ENCODE assay signal across 1 cellular context in the genomic region with DNA sequence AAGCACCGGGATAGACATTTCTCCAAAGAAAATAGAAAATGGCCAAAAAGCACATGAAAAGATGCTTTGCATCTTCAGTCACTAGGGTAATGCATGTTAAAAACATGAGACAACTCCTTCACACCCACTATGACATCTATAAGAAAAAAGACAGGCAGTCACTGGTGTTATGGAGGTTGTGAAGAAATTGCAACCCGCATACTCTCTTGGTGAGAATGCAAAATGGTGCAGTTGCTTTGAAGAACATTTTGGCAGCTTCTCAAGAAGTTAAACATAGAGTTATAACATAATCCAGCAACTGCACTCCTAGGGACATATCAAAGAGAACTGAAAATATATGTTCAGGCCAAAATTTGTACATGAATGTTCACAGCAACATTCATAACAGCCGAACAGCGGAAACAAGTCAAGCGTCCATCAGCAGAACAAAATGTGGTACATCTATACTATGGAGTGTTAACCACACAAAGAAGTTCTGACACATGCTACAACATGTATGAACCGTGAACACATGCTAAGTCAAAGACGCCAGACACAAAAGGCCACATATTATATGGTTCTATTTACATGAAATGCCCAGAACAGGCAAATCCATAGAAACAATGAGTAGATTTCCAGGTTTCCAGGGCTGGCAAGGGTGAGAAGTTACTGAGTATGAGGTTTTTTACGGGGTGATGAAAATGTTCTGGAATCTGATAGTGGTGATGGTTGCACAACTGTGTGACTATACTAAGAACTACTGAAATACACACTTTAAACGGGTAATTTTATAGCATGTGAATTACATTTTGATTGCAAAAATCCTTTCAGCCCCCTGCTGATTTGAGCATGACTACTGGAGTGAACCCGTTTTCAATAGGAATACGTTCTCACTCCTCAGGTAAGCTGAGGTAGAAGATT.
A peak's percentile ranks its signal among the peaks of the same experiment; 100 is the strongest.
TF ChIP-seq lines count a peak whose summit lies in the region.

No MANE protein-coding gene starts in this region.

TF ChIP-seq in K562, 482 proteins besides CTCF, POLR2A, EP300 and RAD21:
- TF ChIP-seq CEBPB (tag; IDR thresholded peaks at IDR 0.05) = peak; percentile 54
- TF ChIP-seq, protein P1, sequence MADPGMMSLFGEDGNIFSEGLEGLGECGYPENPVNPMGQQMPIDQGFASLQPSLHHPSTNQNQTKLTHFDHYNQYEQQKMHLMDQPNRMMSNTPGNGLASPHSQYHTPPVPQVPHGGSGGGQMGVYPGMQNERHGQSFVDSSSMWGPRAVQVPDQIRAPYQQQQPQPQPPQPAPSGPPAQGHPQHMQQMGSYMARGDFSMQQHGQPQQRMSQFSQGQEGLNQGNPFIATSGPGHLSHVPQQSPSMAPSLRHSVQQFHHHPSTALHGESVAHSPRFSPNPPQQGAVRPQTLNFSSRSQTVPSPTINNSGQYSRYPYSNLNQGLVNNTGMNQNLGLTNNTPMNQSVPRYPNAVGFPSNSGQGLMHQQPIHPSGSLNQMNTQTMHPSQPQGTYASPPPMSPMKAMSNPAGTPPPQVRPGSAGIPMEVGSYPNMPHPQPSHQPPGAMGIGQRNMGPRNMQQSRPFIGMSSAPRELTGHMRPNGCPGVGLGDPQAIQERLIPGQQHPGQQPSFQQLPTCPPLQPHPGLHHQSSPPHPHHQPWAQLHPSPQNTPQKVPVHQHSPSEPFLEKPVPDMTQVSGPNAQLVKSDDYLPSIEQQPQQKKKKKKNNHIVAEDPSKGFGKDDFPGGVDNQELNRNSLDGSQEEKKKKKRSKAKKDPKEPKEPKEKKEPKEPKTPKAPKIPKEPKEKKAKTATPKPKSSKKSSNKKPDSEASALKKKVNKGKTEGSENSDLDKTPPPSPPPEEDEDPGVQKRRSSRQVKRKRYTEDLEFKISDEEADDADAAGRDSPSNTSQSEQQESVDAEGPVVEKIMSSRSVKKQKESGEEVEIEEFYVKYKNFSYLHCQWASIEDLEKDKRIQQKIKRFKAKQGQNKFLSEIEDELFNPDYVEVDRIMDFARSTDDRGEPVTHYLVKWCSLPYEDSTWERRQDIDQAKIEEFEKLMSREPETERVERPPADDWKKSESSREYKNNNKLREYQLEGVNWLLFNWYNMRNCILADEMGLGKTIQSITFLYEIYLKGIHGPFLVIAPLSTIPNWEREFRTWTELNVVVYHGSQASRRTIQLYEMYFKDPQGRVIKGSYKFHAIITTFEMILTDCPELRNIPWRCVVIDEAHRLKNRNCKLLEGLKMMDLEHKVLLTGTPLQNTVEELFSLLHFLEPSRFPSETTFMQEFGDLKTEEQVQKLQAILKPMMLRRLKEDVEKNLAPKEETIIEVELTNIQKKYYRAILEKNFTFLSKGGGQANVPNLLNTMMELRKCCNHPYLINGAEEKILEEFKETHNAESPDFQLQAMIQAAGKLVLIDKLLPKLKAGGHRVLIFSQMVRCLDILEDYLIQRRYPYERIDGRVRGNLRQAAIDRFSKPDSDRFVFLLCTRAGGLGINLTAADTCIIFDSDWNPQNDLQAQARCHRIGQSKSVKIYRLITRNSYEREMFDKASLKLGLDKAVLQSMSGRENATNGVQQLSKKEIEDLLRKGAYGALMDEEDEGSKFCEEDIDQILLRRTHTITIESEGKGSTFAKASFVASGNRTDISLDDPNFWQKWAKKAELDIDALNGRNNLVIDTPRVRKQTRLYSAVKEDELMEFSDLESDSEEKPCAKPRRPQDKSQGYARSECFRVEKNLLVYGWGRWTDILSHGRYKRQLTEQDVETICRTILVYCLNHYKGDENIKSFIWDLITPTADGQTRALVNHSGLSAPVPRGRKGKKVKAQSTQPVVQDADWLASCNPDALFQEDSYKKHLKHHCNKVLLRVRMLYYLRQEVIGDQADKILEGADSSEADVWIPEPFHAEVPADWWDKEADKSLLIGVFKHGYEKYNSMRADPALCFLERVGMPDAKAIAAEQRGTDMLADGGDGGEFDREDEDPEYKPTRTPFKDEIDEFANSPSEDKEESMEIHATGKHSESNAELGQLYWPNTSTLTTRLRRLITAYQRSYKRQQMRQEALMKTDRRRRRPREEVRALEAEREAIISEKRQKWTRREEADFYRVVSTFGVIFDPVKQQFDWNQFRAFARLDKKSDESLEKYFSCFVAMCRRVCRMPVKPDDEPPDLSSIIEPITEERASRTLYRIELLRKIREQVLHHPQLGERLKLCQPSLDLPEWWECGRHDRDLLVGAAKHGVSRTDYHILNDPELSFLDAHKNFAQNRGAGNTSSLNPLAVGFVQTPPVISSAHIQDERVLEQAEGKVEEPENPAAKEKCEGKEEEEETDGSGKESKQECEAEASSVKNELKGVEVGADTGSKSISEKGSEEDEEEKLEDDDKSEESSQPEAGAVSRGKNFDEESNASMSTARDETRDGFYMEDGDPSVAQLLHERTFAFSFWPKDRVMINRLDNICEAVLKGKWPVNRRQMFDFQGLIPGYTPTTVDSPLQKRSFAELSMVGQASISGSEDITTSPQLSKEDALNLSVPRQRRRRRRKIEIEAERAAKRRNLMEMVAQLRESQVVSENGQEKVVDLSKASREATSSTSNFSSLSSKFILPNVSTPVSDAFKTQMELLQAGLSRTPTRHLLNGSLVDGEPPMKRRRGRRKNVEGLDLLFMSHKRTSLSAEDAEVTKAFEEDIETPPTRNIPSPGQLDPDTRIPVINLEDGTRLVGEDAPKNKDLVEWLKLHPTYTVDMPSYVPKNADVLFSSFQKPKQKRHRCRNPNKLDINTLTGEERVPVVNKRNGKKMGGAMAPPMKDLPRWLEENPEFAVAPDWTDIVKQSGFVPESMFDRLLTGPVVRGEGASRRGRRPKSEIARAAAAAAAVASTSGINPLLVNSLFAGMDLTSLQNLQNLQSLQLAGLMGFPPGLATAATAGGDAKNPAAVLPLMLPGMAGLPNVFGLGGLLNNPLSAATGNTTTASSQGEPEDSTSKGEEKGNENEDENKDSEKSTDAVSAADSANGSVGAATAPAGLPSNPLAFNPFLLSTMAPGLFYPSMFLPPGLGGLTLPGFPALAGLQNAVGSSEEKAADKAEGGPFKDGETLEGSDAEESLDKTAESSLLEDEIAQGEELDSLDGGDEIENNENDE (IDR thresholded peaks at IDR 0.05; ENCODE audit: low read depth, low read length) = no peak
